ENCODE assay signal across 14 cellular contexts in the genomic region with DNA sequence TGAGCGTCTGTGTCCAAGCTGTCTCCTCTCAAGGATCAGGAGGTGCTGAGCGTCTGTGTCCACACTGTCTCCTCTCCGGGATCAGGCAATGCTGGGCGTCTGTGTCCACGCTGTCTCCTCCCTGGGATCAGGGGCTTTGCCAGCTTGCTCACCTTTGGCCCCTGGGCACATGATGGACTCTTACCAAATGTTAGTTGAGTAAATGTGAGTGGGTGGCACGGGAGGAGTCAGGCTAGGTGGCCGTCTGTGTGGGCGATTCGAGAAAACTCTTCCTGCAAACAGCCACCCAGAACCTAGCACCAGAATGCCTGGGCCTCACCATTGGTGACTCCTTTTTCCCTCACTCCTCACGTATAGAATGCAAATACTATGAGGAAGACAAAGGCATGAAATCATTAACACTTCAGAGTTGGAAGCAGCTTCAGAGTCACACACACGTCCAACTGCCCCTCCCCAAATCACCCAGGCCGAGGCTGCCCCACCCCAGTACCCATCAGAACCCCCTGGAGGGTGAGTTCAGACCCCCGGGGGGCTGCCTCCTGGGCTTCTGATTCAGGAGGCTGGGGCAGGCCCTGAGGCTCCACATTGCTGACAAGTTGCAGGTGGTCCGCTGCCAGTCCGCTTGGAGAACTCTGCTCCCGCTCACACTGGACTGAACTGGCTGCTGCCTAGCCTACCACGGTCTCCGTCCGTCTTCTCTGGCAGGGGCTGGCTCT.
DNase-seq lines count a peak whose midpoint lies in the region; ATAC-seq lines count a peak whose summit lies in the region.
"Had no signal": no experiment of that assay in that cellular context is flagged by ENCODE, and none has a peak within 500 bp of the region (broad histone marks: within the 10 kb centered on the region; RNA-seq: fewer than 3 reads in every experiment).

No MANE protein-coding gene starts in this region.

- peak overlapping the region; percentile 93 to 94 for H3K27ac Mint-ChIP-seq in T-cell
- peak overlapping the region; percentile 35 for H3K27ac Mint-ChIP-seq in stimulated activated memory B cell treated with anti-CD40 and anti-IgM and Interleukin-4, amounts not matched to agents 10 μg/mL and 1 μg/mL and 100 μg/mL, for 72 hours

- peaks cover 53 to 63% (median 57%) of the 10 kb centered on the region in 3 donors for H3K4me1 Mint-ChIP-seq in T-cell
- H3K4me1 Mint-ChIP-seq in stimulated activated memory B cell treated with anti-CD40 and anti-IgM and Interleukin-4, amounts not matched to agents 10 μg/mL and 1 μg/mL and 100 μg/mL, for 72 hours = peaks cover 16% of the 10 kb centered on the region

- no peaks in the 10 kb centered on the region for H3K27me3 Mint-ChIP-seq in T-cell
- H3K27me3 Mint-ChIP-seq in stimulated activated memory B cell treated with anti-CD40 and anti-IgM and Interleukin-4, amounts not matched to agents 10 μg/mL and 1 μg/mL and 100 μg/mL, for 72 hours = no peaks in the 10 kb centered on the region

- CTCF ChIA-PET in T-cell (lab: Charles Lee) = no interaction called here

- H3K36me3 Mint-ChIP-seq in T-cell = peaks cover 9% of the 10 kb centered on the region
- peaks cover 21% of the 10 kb centered on the region for H3K36me3 Mint-ChIP-seq in stimulated activated memory B cell treated with anti-CD40 and anti-IgM and Interleukin-4, amounts not matched to agents 10 μg/mL and 1 μg/mL and 100 μg/mL, for 72 hours

- ATAC-seq in Right ventricle myocardium superior (ENCODE audit: poor library complexity) = no peak
- no peak for ATAC-seq in left cardiac atrium
- ATAC-seq in T-cell (replicated peaks in 1 of 4) = no peak
- ATAC-seq in stimulated activated memory B cell treated with anti-CD40 and anti-IgM and Interleukin-4, amounts not matched to agents 10 μg/mL and 1 μg/mL and 100 μg/mL, for 72 hours = no peak

- peak overlapping the region in 2 of 3 donors; percentile 60 to 76 for H3K4me3 Mint-ChIP-seq in T-cell
- no peak overlapping the region for H3K4me3 Mint-ChIP-seq in stimulated activated memory B cell treated with anti-CD40 and anti-IgM and Interleukin-4, amounts not matched to agents 10 μg/mL and 1 μg/mL and 100 μg/mL, for 72 hours

- H3K9me3 Mint-ChIP-seq in T-cell = no peaks in the 10 kb centered on the region
- no peaks in the 10 kb centered on the region for H3K9me3 Mint-ChIP-seq in stimulated activated memory B cell treated with anti-CD40 and anti-IgM and Interleukin-4, amounts not matched to agents 10 μg/mL and 1 μg/mL and 100 μg/mL, for 72 hours
- H3K9me3 Mint-ChIP-seq: activated T-cell treated with anti-CD3 and anti-CD28 coated beads, Interleukin-2, amount 50 U/mL, for 72 hours had no signal

- peak; percentile 26 for DNase-seq in Right ventricle myocardium superior
- DNase-seq in left cardiac atrium = no peak
- DNase-seq in T-cell = no peak
- DNase-seq in left kidney (ENCODE audit: low read depth, low spot score) = peak; percentile 57
- no peak for DNase-seq in NCI-H82 (lab: John Stamatoyannopoulos, UW)
- no peak for DNase-seq in NCI-H2107 (lab: John Stamatoyannopoulos, UW)
- no peak for DNase-seq in GM03348 (ENCODE audit: low spot score)
- DNase-seq: AML-193, dermis blood vessel endothelial cell, hippocampal formation, NCI-H1105 treated with DMSO at 0.1 percent for 48 hours, NCI-H345 had no signal

- intact Hi-C loops in Right ventricle myocardium superior (cut with DNase I) (no loop called here), left cardiac atrium (cut with DNase I) (no loop called here)

- POLR2A ChIA-PET in T-cell (lab: Charles Lee) = no interaction called here

Comparison
In these comparisons a context has a peak if more than half of its experiments do, and no peak if none do; other contexts are left out.
1. DNase-seq: peak in Right ventricle myocardium superior (single experiment) and left kidney (single experiment); none in left cardiac atrium (single experiment), T-cell (0 of 34), NCI-H82 (single experiment), NCI-H2107 (single experiment) and GM03348 (single experiment).